1 cellular context compared by ENCODE assay signal in genomic region chr18:3494569-3494968, GRCh38.
TF ChIP-seq lines count a peak whose summit lies in the region.

No MANE protein-coding gene starts in this region.

TF ChIP-seq in H1, 55 proteins besides CTCF, POLR2A, EP300 and RAD21:
- TF ChIP-seq TAF7 (optimal IDR thresholded peaks at IDR 0.05; ENCODE audit: borderline replicate concordance, low read depth, low read length) (no peak), FOSL1 (IDR thresholded peaks at IDR 0.05; ENCODE audit: insufficient read depth, low read depth, low read length) (no peak), KDM4A (IDR thresholded peaks at IDR 0.05; ENCODE audit: low read depth, low read length, severe bottlenecking) (no peak), NRF1 (IDR thresholded peaks at IDR 0.05; ENCODE audit: low read depth, low read length) (no peak), SIN3A (conservative IDR thresholded peaks at IDR 0.05 in 1 of 2, IDR thresholded peaks at IDR 0.05 in 1 of 2; ENCODE audit: low read depth in 1 of 2, low read length in 2 of 2) (no peak), CEBPB (IDR thresholded peaks at IDR 0.05; ENCODE audit: low read depth, low read length) (no peak), SP2 (IDR thresholded peaks at IDR 0.05; ENCODE audit: low read length) (no peak), TEAD4 (IDR thresholded peaks at IDR 0.05; ENCODE audit: low read depth, low read length) (no peak), PHF8 (conservative IDR thresholded peaks at IDR 0.05; ENCODE audit: low read depth, low read length) (no peak), USF2 (IDR thresholded peaks at IDR 0.05; ENCODE audit: low read length) (no peak), CHD2 (IDR thresholded peaks at IDR 0.05; ENCODE audit: low read length) (no peak), SUZ12 (IDR thresholded peaks at IDR 0.05; ENCODE audit: low read length) (no peak), SIX5 (IDR thresholded peaks at IDR 0.05; ENCODE audit: low read depth, low read length) (no peak), TBP (IDR thresholded peaks at IDR 0.05; ENCODE audit: low read depth, low read length) (no peak), ATF3 (IDR thresholded peaks at IDR 0.05; ENCODE audit: insufficient read depth, low read depth, low read length) (no peak), CBX8 (IDR thresholded peaks at IDR 0.05; ENCODE audit: borderline replicate concordance, low read depth, low read length) (no peak), SRF (IDR thresholded peaks at IDR 0.05; ENCODE audit: low read depth, low read length) (no peak), CHD1 (IDR thresholded peaks at IDR 0.05; ENCODE audit: low read depth, low read length) (no peak), GABPA (IDR thresholded peaks at IDR 0.05; ENCODE audit: borderline replicate concordance, insufficient read depth, low read length) (no peak)
- TF ChIP-seq, protein P1, sequence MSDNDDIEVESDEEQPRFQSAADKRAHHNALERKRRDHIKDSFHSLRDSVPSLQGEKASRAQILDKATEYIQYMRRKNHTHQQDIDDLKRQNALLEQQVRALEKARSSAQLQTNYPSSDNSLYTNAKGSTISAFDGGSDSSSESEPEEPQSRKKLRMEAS (IDR thresholded peaks at IDR 0.05) = no peak
